10 cellular contexts compared by ENCODE assay signal in the genomic region with DNA sequence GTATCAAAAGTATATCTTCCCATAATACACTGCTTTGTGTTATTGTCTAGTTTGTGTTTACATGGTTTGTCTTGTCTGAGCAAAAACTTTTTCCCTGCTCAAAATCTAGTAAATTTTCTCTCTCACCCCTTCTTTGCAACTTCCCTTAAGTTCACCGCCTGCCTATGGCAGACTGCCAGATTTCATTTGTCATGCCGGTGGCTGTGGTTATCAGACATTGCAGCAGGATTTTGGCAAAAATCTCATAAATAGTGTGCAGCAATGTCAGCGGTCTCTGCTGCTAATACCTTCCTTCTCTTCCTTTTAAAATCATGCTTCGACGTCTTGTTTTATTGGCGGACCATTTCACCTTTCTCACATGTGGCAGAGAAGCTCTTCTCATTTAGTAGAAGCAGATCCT. TPM values are rescaled to one million over a fixed set of nuclear protein-coding genes. Genes with fewer than 3 reads are reported as not detected.
DNase-seq lines count a peak whose midpoint lies in the region; ATAC-seq and TF ChIP-seq lines count a peak whose summit lies in the region.
"Had no signal": no experiment of that assay in that cellular context is flagged by ENCODE, and none has a peak within 500 bp of the region (broad histone marks: within the 10 kb centered on the region; RNA-seq: fewer than 3 reads in every experiment).

No MANE protein-coding gene starts in this region.

- H3K27ac Mint-ChIP-seq in activated naive CD8-positive, alpha-beta T cell treated with anti-CD3 and anti-CD28 coated beads, Interleukin-2, amount 50 U/mL, for 24 hours, result no peak overlapping the region
- no peak overlapping the region for H3K27ac Mint-ChIP-seq in effector memory CD8-positive, alpha-beta T cell

- peaks cover 6% of the 10 kb centered on the region for H3K4me1 Mint-ChIP-seq in activated naive CD8-positive, alpha-beta T cell treated with anti-CD3 and anti-CD28 coated beads, Interleukin-2, amount 50 U/mL, for 24 hours
- peaks cover 0 to 5% of the 10 kb centered on the region in 2 donors for H3K4me1 Mint-ChIP-seq in effector memory CD8-positive, alpha-beta T cell (ENCODE audit: low read depth in 2 of 2)

- peaks cover 15% of the 10 kb centered on the region for H3K27me3 Mint-ChIP-seq in activated naive CD8-positive, alpha-beta T cell treated with anti-CD3 and anti-CD28 coated beads, Interleukin-2, amount 50 U/mL, for 24 hours
- H3K27me3 Mint-ChIP-seq in effector memory CD8-positive, alpha-beta T cell, result peaks cover 33 to 43% of the 10 kb centered on the region in 2 donors

- H3K36me3 Mint-ChIP-seq in activated naive CD8-positive, alpha-beta T cell treated with anti-CD3 and anti-CD28 coated beads, Interleukin-2, amount 50 U/mL, for 24 hours (ENCODE audit: low read depth), result no peaks in the 10 kb centered on the region
- H3K36me3 Mint-ChIP-seq in effector memory CD8-positive, alpha-beta T cell (ENCODE audit: insufficient read depth), result no peaks in the 10 kb centered on the region

- DNase-seq in AG10803 (ENCODE audit: low read depth), result peak; percentile 84
- DNase-seq in HUDEP-2 (lab: John Stamatoyannopoulos, UW; ENCODE audit: unreplicated experiment in 76 of 76), result peak in 73 of 76 experiments; percentile 6 to 90 (median 69)
- peak; percentile 27 for DNase-seq in activated naive CD8-positive, alpha-beta T cell treated with anti-CD3 and anti-CD28 coated beads, Interleukin-2, amount 50 U/mL, for 24 hours
- peak; percentile 70 for DNase-seq in left lobe of liver (ENCODE audit: low spot score)
- no peak for DNase-seq in effector memory CD8-positive, alpha-beta T cell
- no peak for DNase-seq in NCI-H2227 treated with DMSO at 0.1 percent for 48 hours (lab: John Stamatoyannopoulos, UW)
- no peak for DNase-seq in SHP77 treated with DMSO at 0.1 percent for 48 hours (lab: John Stamatoyannopoulos, UW)

- no peak for ATAC-seq in activated naive CD8-positive, alpha-beta T cell treated with anti-CD3 and anti-CD28 coated beads, Interleukin-2, amount 50 U/mL, for 24 hours
- peak; percentile 90 for ATAC-seq in left lobe of liver
- ATAC-seq in effector memory CD8-positive, alpha-beta T cell (replicated peaks), result no peak
- ATAC-seq in HG03521 (IDR thresholded peaks at IDR 0.05; ENCODE audit: unreplicated experiment), result no peak
- ATAC-seq: GM12878 had no signal

- no peaks in the 10 kb centered on the region for H3K9me3 Mint-ChIP-seq in activated naive CD8-positive, alpha-beta T cell treated with anti-CD3 and anti-CD28 coated beads, Interleukin-2, amount 50 U/mL, for 24 hours
- no peaks in the 10 kb centered on the region for H3K9me3 Mint-ChIP-seq in effector memory CD8-positive, alpha-beta T cell

- TF ChIP-seq CTCF in AG10803 (conservative IDR thresholded peaks at IDR 0.05; ENCODE audit: low read length), result no peak

- H3K4me3 Mint-ChIP-seq in activated naive CD8-positive, alpha-beta T cell treated with anti-CD3 and anti-CD28 coated beads, Interleukin-2, amount 50 U/mL, for 24 hours, result no peak overlapping the region
- no peak overlapping the region for H3K4me3 Mint-ChIP-seq in effector memory CD8-positive, alpha-beta T cell

- no peak overlapping the region for H3K4me3 ChIP-seq in AG10803 (ENCODE audit: low read length)
- H3K4me3 ChIP-seq: GM12878 had no signal

RNA-seq across cellular contexts. Expression of a gene that starts 45.6 kb away (rescaled TPM):
- 0.81 TPM for total RNA-seq in left lobe of liver
- total RNA-seq: GM12878; T-helper 1 cell treated with Interleukin-12 subunit alpha and Interleukin-12 subunit beta and Interleukin-4 antibody, amounts not matched to agents 30 ng/mL and 1 ng/mL, for 36 hours had no signal

Comparison
In these comparisons a context has a peak if more than half of its experiments do, and no peak if none do; other contexts are left out.
1. DNase-seq: peak in AG10803 (single experiment), HUDEP-2 (73 of 76), activated naive CD8-positive, alpha-beta T cell treated with anti-CD3 and anti-CD28 coated beads, Interleukin-2, amount 50 U/mL, for 24 hours (single experiment) and left lobe of liver (single experiment); none in effector memory CD8-positive, alpha-beta T cell (0 of 3), NCI-H2227 treated with DMSO at 0.1 percent for 48 hours (single experiment) and SHP77 treated with DMSO at 0.1 percent for 48 hours (single experiment).